In genomic region chr5:173715607-173716006, GRCh38 we compare ENCODE assay signal across 25 cellular contexts.
A peak's percentile ranks its signal among the peaks of the same experiment; 100 is the strongest.
DNase-seq lines count a peak whose midpoint lies in the region; ATAC-seq and TF ChIP-seq lines count a peak whose summit lies in the region.
"Had no signal": no experiment of that assay in that cellular context is flagged by ENCODE, and none has a peak within 500 bp of the region (broad histone marks: within the 10 kb centered on the region; RNA-seq: fewer than 3 reads in every experiment).

No MANE protein-coding gene starts in this region.

- TF ChIP-seq POLR2A in thyroid gland (IDR thresholded peaks at IDR 0.05): no peak

- TF ChIP-seq CTCF in fibroblast of the aortic adventitia (IDR thresholded peaks at IDR 0.05; ENCODE audit: insufficient read depth, low read length) (no peak), thyroid gland (IDR thresholded peaks at IDR 0.05) (no peak)

- 29 to 45% methylated on average over 7 of the region's 7 CpGs for WGBS in thyroid gland, 2 donors

- H3K9me3 ChIP-seq in thyroid gland: no peaks in the 10 kb centered on the region
- H3K9me3 ChIP-seq: gastroesophageal sphincter, mucosa of descending colon, sigmoid colon had no signal

- H3K4me3 ChIP-seq in fibroblast of the aortic adventitia (ENCODE audit: low read depth, low read length): no peak overlapping the region
- no peak overlapping the region for H3K4me3 ChIP-seq in thyroid gland (replicated peaks in 1 of 3)
- H3K4me3 ChIP-seq: gastroesophageal sphincter, mucosa of descending colon, sigmoid colon had no signal

- H3K27ac ChIP-seq in thyroid gland: peak overlapping the region; percentile 39 to 68 (median 41)
- H3K27ac ChIP-seq: 22Rv1, gastroesophageal sphincter had no signal

- DNase-seq in NCI-H526 (lab: John Stamatoyannopoulos, UW) (peak; percentile 33 to 39), NCI-H526 treated with DMSO at 0.1 percent for 48 hours (lab: John Stamatoyannopoulos, UW) (no peak), SW480 (ENCODE audit: low spot score) (peak; percentile 33), fibroblast of the aortic adventitia (ENCODE audit: low read depth) (peak; percentile 31), thyroid gland (peak; percentile 64 to 77), AML-193 (lab: John Stamatoyannopoulos, UW) (no peak)
- DNase-seq in activated CD4-positive, alpha-beta T cell treated with anti-CD3 and anti-CD28 coated beads for 48 hours: no peak
- DNase-seq: activated CD4-positive, CD25-positive, alpha-beta regulatory T cell treated with anti-CD3 and anti-CD28 coated beads, Interleukin-2, amount 50 U/mL, for 72 hours; activated CD8-positive, alpha-beta T cell treated with anti-CD3 and anti-CD28 coated beads for 36 hours; activated effector memory CD4-positive, alpha-beta T cell treated with anti-CD3 and anti-CD28 coated beads, Interleukin-2, amount 50 U/mL, for 16 hours; activated naive CD8-positive, alpha-beta T cell treated with anti-CD3 and anti-CD28 coated beads, Interleukin-2, amount 50 U/mL, for 24 hours; activated T-cell treated with anti-CD3 and anti-CD28 coated beads for 4 hours; DMS53; effector memory CD4-positive, alpha-beta T cell; GF-D8; hippocampal formation; immature natural killer cell; mucosa of descending colon; NCI-H2081; NCI-H226; sigmoid colon; T1000 had no signal

- peaks cover 17 to 64% of the 10 kb centered on the region in 2 donors for H3K4me1 ChIP-seq in thyroid gland
- H3K4me1 ChIP-seq: gastroesophageal sphincter, sigmoid colon had no signal

- H3K36me3 ChIP-seq in thyroid gland: no peaks in the 10 kb centered on the region
- H3K36me3 ChIP-seq: gastroesophageal sphincter, sigmoid colon had no signal

- intact Hi-C loops in thyroid gland (cut with DNase I): no loop called here

- no peak for ATAC-seq in GM21367 (IDR thresholded peaks at IDR 0.05; ENCODE audit: unreplicated experiment)
- ATAC-seq: activated CD8-positive, alpha-beta T cell treated with anti-CD3 and anti-CD28 coated beads for 36 hours; activated naive CD8-positive, alpha-beta T cell treated with anti-CD3 and anti-CD28 coated beads, Interleukin-2, amount 50 U/mL, for 24 hours; gastroesophageal sphincter; mucosa of descending colon had no signal

- no peaks in the 10 kb centered on the region for H3K27me3 ChIP-seq in thyroid gland
- H3K27me3 ChIP-seq: sigmoid colon had no signal

Comparison
In these comparisons a context has a peak if more than half of its experiments do, and no peak if none do; other contexts are left out.
1. DNase-seq: peak in NCI-H526 (2 of 2), SW480 (single experiment), fibroblast of the aortic adventitia (single experiment) and thyroid gland (2 of 2); none in NCI-H526 treated with DMSO at 0.1 percent for 48 hours (single experiment), activated CD4-positive, alpha-beta T cell treated with anti-CD3 and anti-CD28 coated beads for 48 hours (single experiment) and AML-193 (0 of 2).